ENCODE assay signal across 1 cellular context in genomic region chr19:46985532-46986415, GRCh38.
TF ChIP-seq lines count a peak whose summit lies in the region.

No MANE protein-coding gene starts in this region.

TF ChIP-seq in HepG2, 621 proteins besides CTCF, POLR2A, EP300 and RAD21 (continued from another document):
- peak; percentile 54; the same call in 1 of the 2 replicates for TF ChIP-seq ZNF687 (CRISPR knock-in tag; IDR thresholded peaks at IDR 0.05)
- no peak for TF ChIP-seq REXO4 (CRISPR knock-in tag; IDR thresholded peaks at IDR 0.05; ENCODE audit: borderline replicate concordance)
- no peak for TF ChIP-seq NR2F2 (IDR thresholded peaks at IDR 0.05; ENCODE audit: borderline replicate concordance, low read depth)
- TF ChIP-seq, protein P1, sequence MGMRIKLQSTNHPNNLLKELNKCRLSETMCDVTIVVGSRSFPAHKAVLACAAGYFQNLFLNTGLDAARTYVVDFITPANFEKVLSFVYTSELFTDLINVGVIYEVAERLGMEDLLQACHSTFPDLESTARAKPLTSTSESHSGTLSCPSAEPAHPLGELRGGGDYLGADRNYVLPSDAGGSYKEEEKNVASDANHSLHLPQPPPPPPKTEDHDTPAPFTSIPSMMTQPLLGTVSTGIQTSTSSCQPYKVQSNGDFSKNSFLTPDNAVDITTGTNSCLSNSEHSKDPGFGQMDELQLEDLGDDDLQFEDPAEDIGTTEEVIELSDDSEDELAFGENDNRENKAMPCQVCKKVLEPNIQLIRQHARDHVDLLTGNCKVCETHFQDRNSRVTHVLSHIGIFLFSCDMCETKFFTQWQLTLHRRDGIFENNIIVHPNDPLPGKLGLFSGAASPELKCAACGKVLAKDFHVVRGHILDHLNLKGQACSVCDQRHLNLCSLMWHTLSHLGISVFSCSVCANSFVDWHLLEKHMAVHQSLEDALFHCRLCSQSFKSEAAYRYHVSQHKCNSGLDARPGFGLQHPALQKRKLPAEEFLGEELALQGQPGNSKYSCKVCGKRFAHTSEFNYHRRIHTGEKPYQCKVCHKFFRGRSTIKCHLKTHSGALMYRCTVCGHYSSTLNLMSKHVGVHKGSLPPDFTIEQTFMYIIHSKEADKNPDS (CRISPR knock-in tag; IDR thresholded peaks at IDR 0.05): no peak
- TF ChIP-seq MLX (CRISPR knock-in tag; IDR thresholded peaks at IDR 0.05): no peak
- no peak for TF ChIP-seq SMC3 (IDR thresholded peaks at IDR 0.05; ENCODE audit: low read length)
- TF ChIP-seq TEAD3 (CRISPR knock-in tag; optimal IDR thresholded peaks at IDR 0.05; ENCODE audit: borderline replicate concordance): peak; percentile 52
- TF ChIP-seq, protein P2, sequence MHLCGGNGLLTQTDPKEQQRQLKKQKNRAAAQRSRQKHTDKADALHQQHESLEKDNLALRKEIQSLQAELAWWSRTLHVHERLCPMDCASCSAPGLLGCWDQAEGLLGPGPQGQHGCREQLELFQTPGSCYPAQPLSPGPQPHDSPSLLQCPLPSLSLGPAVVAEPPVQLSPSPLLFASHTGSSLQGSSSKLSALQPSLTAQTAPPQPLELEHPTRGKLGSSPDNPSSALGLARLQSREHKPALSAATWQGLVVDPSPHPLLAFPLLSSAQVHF (CRISPR knock-in tag; IDR thresholded peaks at IDR 0.05): no peak
- no peak for TF ChIP-seq ZNF446 (CRISPR knock-in tag; IDR thresholded peaks at IDR 0.05)
- TF ChIP-seq, protein P3, sequence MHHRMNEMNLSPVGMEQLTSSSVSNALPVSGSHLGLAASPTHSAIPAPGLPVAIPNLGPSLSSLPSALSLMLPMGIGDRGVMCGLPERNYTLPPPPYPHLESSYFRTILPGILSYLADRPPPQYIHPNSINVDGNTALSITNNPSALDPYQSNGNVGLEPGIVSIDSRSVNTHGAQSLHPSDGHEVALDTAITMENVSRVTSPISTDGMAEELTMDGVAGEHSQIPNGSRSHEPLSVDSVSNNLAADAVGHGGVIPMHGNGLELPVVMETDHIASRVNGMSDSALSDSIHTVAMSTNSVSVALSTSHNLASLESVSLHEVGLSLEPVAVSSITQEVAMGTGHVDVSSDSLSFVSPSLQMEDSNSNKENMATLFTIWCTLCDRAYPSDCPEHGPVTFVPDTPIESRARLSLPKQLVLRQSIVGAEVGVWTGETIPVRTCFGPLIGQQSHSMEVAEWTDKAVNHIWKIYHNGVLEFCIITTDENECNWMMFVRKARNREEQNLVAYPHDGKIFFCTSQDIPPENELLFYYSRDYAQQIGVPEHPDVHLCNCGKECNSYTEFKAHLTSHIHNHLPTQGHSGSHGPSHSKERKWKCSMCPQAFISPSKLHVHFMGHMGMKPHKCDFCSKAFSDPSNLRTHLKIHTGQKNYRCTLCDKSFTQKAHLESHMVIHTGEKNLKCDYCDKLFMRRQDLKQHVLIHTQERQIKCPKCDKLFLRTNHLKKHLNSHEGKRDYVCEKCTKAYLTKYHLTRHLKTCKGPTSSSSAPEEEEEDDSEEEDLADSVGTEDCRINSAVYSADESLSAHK (CRISPR knock-in tag; IDR thresholded peaks at IDR 0.05; ENCODE audit: borderline replicate concordance): no peak
- no peak for TF ChIP-seq ARNTL (CRISPR knock-in tag; IDR thresholded peaks at IDR 0.05)
- TF ChIP-seq POLR2G (IDR thresholded peaks at IDR 0.05; ENCODE audit: low read depth, low read length): no peak
